Comparison of ENCODE assay signal across 1 cellular context in genomic region chr11:19730373-19730772, GRCh38.
TF ChIP-seq lines count a peak whose summit lies in the region.

No MANE protein-coding gene starts in this region.

TF ChIP-seq in SK-N-SH, 30 proteins besides CTCF, POLR2A, EP300 and RAD21 (continued from another document):
- TF ChIP-seq MEF2A (IDR thresholded peaks at IDR 0.05; ENCODE audit: borderline replicate concordance, low read depth) (no peak), TAF1 (IDR thresholded peaks at IDR 0.05; ENCODE audit: borderline replicate concordance, low read depth, low read length) (no peak), TEAD4 (IDR thresholded peaks at IDR 0.05; ENCODE audit: borderline replicate concordance, insufficient read depth) (no peak), CHD2 (IDR thresholded peaks at IDR 0.05; ENCODE audit: low read length, partially characterized antibody) (peak; percentile 45)
